ENCODE assay signal across 33 cellular contexts in genomic region chr17:10337976-10338375, GRCh38. TPM values are rescaled to one million over a fixed set of nuclear protein-coding genes. Genes with fewer than 3 reads are reported as not detected.
A peak's percentile ranks its signal among the peaks of the same experiment; 100 is the strongest.
DNase-seq lines count a peak whose midpoint lies in the region; ATAC-seq and TF ChIP-seq lines count a peak whose summit lies in the region.
"Had no signal": no experiment of that assay in that cellular context is flagged by ENCODE, and none has a peak within 500 bp of the region (broad histone marks: within the 10 kb centered on the region; RNA-seq: fewer than 3 reads in every experiment).

No MANE protein-coding gene starts in this region.

- H3K4me3 ChIP-seq in AG04449 (ENCODE audit: low read depth, low read length) (no peak overlapping the region), IMR-90 (ENCODE audit: insufficient read depth, low read depth, low read length) (no peak overlapping the region), fibroblast of mammary gland (ENCODE audit: control insufficient read depth, low read depth, low read length) (no peak overlapping the region)
- H3K4me3 ChIP-seq: BLaER1, heart right ventricle, PC-9, right atrium auricular region, spleen, thoracic aorta had no signal

- H3K23ac ChIP-seq in IMR-90 (ENCODE audit: low read depth, low read length) = no peak overlapping the region

- DNase-seq in AG04449 (ENCODE audit: low read depth, low spot score) (peak; percentile 72), EL (peak; percentile 65), IMR-90 (peak; percentile 83), fibroblast of mammary gland (ENCODE audit: low read depth) (peak; percentile 92), NCI-H1436 treated with DMSO at 0.1 percent for 48 hours (lab: John Stamatoyannopoulos, UW) (no peak), A172 (ENCODE audit: low spot score) (no peak)
- DNase-seq in activated naive CD4-positive, alpha-beta T cell treated with anti-CD3 and anti-CD28 coated beads, Interleukin-2, amount 50 U/mL, for 16 hours = no peak
- DNase-seq: activated CD4-positive, alpha-beta memory T cell treated with anti-CD3 and anti-CD28 coated beads for 36 hours; activated CD4-positive, CD25-positive, alpha-beta regulatory T cell treated with anti-CD3 and anti-CD28 coated beads, Interleukin-2, amount 50 U/mL, for 72 hours; activated naive CD8-positive, alpha-beta T cell treated with anti-CD3 and anti-CD28 coated beads, Interleukin-2, amount 50 U/mL, for 24 hours; activated T-cell treated with anti-CD3 and anti-CD28 coated beads, Interleukin-2, amount 50 U/mL, for 72 hours; central memory CD4-positive, alpha-beta T cell; DMS153; foreskin melanocyte; heart right ventricle; kidney; left ventricle myocardium superior; NCI-H1092; NCI-H187; NCI-H2171 treated with DMSO at 0.1 percent for 48 hours; NCI-H69; PC-9; spleen; stimulated activated CD4-positive, alpha-beta T cell treated with anti-CD3 and anti-CD28 coated beads, Interleukin-2, amount 100 ng/mL, for 24 hours; stimulated activated naive CD8-positive, alpha-beta T cell treated with anti-CD3 and anti-CD28 coated beads, Interleukin-15, Interleukin-2, amounts not matched to agents 100 U/mL and 50 U/mL, for 24 hours had no signal

- H3K4me1 ChIP-seq in IMR-90 (ENCODE audit: control insufficient read depth, insufficient read depth, low read length) = no peaks in the 10 kb centered on the region
- H3K4me1 ChIP-seq: BLaER1, heart right ventricle, right atrium auricular region, spleen had no signal

- H2AFZ ChIP-seq in IMR-90 (replicated peaks; ENCODE audit: low read length, poor library complexity) = no peak overlapping the region
- H2AFZ ChIP-seq: PC-9 had no signal

- H3K27ac ChIP-seq in IMR-90 (ENCODE audit: insufficient read depth, low read length) = no peak overlapping the region
- H3K27ac ChIP-seq: BLaER1, heart right ventricle, PC-9, right atrium auricular region, spleen, thoracic aorta had no signal

- dilution Hi-C loops in IMR-90 (cut with HindIII; ENCODE audit: low sequenced_read_pairs, unreplicated experiment) = no loop called here

- no peak overlapping the region for H2BK120ac ChIP-seq in IMR-90 (ENCODE audit: low read depth, low read length)

- peak overlapping the region; percentile 62 for H2BK5ac ChIP-seq in IMR-90 (ENCODE audit: low read depth, low read length, poor library complexity, severe bottlenecking)

- no peak overlapping the region for H3K4ac ChIP-seq in IMR-90 (ENCODE audit: low read depth, low read length)

- no peaks in the 10 kb centered on the region for H3K27me3 ChIP-seq in IMR-90 (ENCODE audit: control insufficient read depth, insufficient read depth, low read length)
- H3K27me3 ChIP-seq: BLaER1, heart right ventricle, right atrium auricular region, spleen had no signal

- CTCF ChIA-PET in AG04449 (lab: Yijun Ruan, JAX) (interaction anchor here (4.9 to 17.7 kb wide), 2 partner anchors 11 to 277 kb away, joined by 26 to 667 read pairs; no protein-coding TSS in a partner anchor), IMR-90 (lab: Yijun Ruan, JAX) (interaction anchor here (1.0 to 1.2 kb wide), 2 partner anchors 9 to 21 kb away, joined by 3 to 6 read pairs; no protein-coding TSS in a partner anchor)

- no peak overlapping the region for H3K14ac ChIP-seq in IMR-90 (replicated peaks; ENCODE audit: low read depth, low read length)

- TF ChIP-seq RAD21 in IMR-90 (IDR thresholded peaks at IDR 0.05; ENCODE audit: low read length) = no peak

- H4K5ac ChIP-seq in IMR-90 (ENCODE audit: low read depth, low read length) = no peak overlapping the region

- no peak overlapping the region for H2BK15ac ChIP-seq in IMR-90 (ENCODE audit: low read depth, low read length)

- in situ Hi-C loops in IMR-90 (cut with MboI; ENCODE audit: low sequenced_read_pairs) = no loop called here

- ATAC-seq in IMR-90 (ENCODE audit: low read depth) (no peak), HG03354 (IDR thresholded peaks at IDR 0.05; ENCODE audit: poor library complexity, severe bottlenecking, unreplicated experiment) (no peak)
- ATAC-seq: activated naive CD8-positive, alpha-beta T cell treated with anti-CD3 and anti-CD28 coated beads, Interleukin-2, amount 50 U/mL, for 24 hours; activated T-cell treated with anti-CD3 and anti-CD28 coated beads, Interleukin-2, amount 50 U/mL, for 72 hours; heart right ventricle; left ventricle myocardium superior; Right ventricle myocardium inferior; SK-N-SH treated with all-trans-retinoic acid at 6 μM for 48 hours; stimulated activated naive CD8-positive, alpha-beta T cell treated with anti-CD3 and anti-CD28 coated beads, Interleukin-15, Interleukin-2, amounts not matched to agents 100 U/mL and 50 U/mL, for 24 hours had no signal

- no peaks in the 10 kb centered on the region for H4K20me1 ChIP-seq in IMR-90 (ENCODE audit: insufficient read depth, low read length)
- H4K20me1 ChIP-seq: BLaER1 had no signal

- no peak overlapping the region for H2AK9ac ChIP-seq in IMR-90 (replicated peaks; ENCODE audit: low read depth, low read length, poor library complexity)

- TF ChIP-seq CTCF in AG04449 (IDR thresholded peaks at IDR 0.05; ENCODE audit: insufficient read depth, low read length, missing control alignments) = no peak
- no peak for TF ChIP-seq CTCF in IMR-90 (conservative IDR thresholded peaks at IDR 0.05; ENCODE audit: low read depth, low read length)
- no peak for TF ChIP-seq CTCF in fibroblast of mammary gland (conservative IDR thresholded peaks at IDR 0.05; ENCODE audit: control insufficient read depth, insufficient read depth, low read depth, low read length)

- H2AK5ac ChIP-seq in IMR-90 (ENCODE audit: low read depth, low read length) = no peak overlapping the region

- no peaks in the 10 kb centered on the region for H3K36me3 ChIP-seq in IMR-90 (ENCODE audit: control insufficient read depth, insufficient read depth, low read length)
- H3K36me3 ChIP-seq: BLaER1, heart right ventricle, right atrium auricular region, spleen, thoracic aorta had no signal

- no peaks in the 10 kb centered on the region for H3K9me3 ChIP-seq in IMR-90 (ENCODE audit: control insufficient read depth, insufficient read depth, low read length)
- H3K9me3 ChIP-seq: BLaER1, heart right ventricle, right atrium auricular region, spleen, thoracic aorta had no signal

- TF ChIP-seq POLR2A in IMR-90 (IDR thresholded peaks at IDR 0.05; ENCODE audit: low read depth, low read length) = no peak

- H3K79me1 ChIP-seq in IMR-90 (ENCODE audit: low read depth in 1 of 2, low read length in 2 of 2) = no peaks in the 10 kb centered on the region

- intact Hi-C loops in IMR-90 (cut with micrococcal nuclease) = no loop called here

- POLR2A ChIA-PET in AG04449 (lab: Yijun Ruan, JAX) (no interaction called here), IMR-90 (lab: Charles Lee; ENCODE audit: unreplicated experiment) (no interaction called here)

- H3K56ac ChIP-seq in IMR-90 (ENCODE audit: extremely low read depth, insufficient read depth, low read length) = no peak overlapping the region

- BruUV-seq in IMR-90 (replicated peaks; lab: Mats Ljungman, UMichigan) = no TSS peak

- no peak overlapping the region for H3K4me2 ChIP-seq in IMR-90 (ENCODE audit: low read depth, low read length)
- H3K4me2 ChIP-seq: BLaER1, PC-9 had no signal

- WGBS in IMR-90 (ENCODE audit: extremely low coverage in 2 of 2, insufficient read length in 1 of 2), 2 experiments = 100% methylated on average over 2 of the region's 9 CpGs; no CpG with 5 or more reads in 1 of the 2 experiments

- H3K9ac ChIP-seq in IMR-90 (ENCODE audit: low read depth, low read length) = no peak overlapping the region
- H3K9ac ChIP-seq: BLaER1 had no signal

- H3K9me1 ChIP-seq in IMR-90 (ENCODE audit: insufficient read depth, low read length) = no peaks in the 10 kb centered on the region

- no peak overlapping the region for H3K18ac ChIP-seq in IMR-90 (ENCODE audit: low read depth, low read length)

- H4K8ac ChIP-seq in IMR-90 (ENCODE audit: low read depth in 2 of 2, low read length in 2 of 2) = no peak overlapping the region

- no peak overlapping the region for H2BK20ac ChIP-seq in IMR-90 (ENCODE audit: low read depth, low read length)

- no peak overlapping the region for H4K91ac ChIP-seq in IMR-90 (ENCODE audit: insufficient read depth, low read depth, low read length)

TF ChIP-seq in IMR-90, 13 proteins besides CTCF, POLR2A, EP300 and RAD21:
- TF ChIP-seq BHLHE40 (IDR thresholded peaks at IDR 0.05; ENCODE audit: low read depth, low read length) = no peak
- TF ChIP-seq MAFK (IDR thresholded peaks at IDR 0.05; ENCODE audit: low read depth, low read length) = no peak
- TF ChIP-seq RCOR1 (IDR thresholded peaks at IDR 0.05; ENCODE audit: insufficient replicate concordance, low read length) = no peak
- TF ChIP-seq FOS (IDR thresholded peaks at IDR 0.05; ENCODE audit: low read depth, low read length) = no peak

RNA-seq across cellular contexts. Expression of gene MYH13, which starts 34.8 kb away (rescaled TPM):
- not detected in 2 replicates for total RNA-seq in IMR-90 (2012; rRNA removed)
- not detected in 2 replicates for polyA plus RNA-seq in IMR-90 (2012; rRNA removed)
- polyA plus RNA-seq in IMR-90 (2012; cell fraction: cytosol; rRNA removed) = not detected in 2 replicates
- not detected in 2 replicates for polyA plus RNA-seq in IMR-90 (2012; cell fraction: nucleus; rRNA removed; ENCODE audit: low replicate concordance)
- not detected in 2 replicates for total RNA-seq in A172 (2014; rRNA removed; shearing (Covaris generic))
- total RNA-seq: activated CD4-positive, alpha-beta memory T cell treated with anti-CD3 and anti-CD28 coated beads for 36 hours; activated T-cell treated with anti-CD3 and anti-CD28 coated beads, Interleukin-2, amount 50 U/mL, for 72 hours; H1; heart right ventricle; kidney; left ventricle myocardium superior; mesenteric fat pad; PC-9; right atrium auricular region; Right ventricle myocardium inferior; thoracic aorta had no signal
- polyA plus RNA-seq: H1, heart right ventricle had no signal

Comparison
In these comparisons a context has a peak if more than half of its experiments do, and no peak if none do; other contexts are left out.
1. DNase-seq: peak in AG04449 (single experiment), EL (single experiment), IMR-90 (single experiment) and fibroblast of mammary gland (single experiment); none in NCI-H1436 treated with DMSO at 0.1 percent for 48 hours (single experiment), activated naive CD4-positive, alpha-beta T cell treated with anti-CD3 and anti-CD28 coated beads, Interleukin-2, amount 50 U/mL, for 16 hours (single experiment) and A172 (single experiment).